15 cellular contexts compared by ENCODE assay signal in the genomic region with DNA sequence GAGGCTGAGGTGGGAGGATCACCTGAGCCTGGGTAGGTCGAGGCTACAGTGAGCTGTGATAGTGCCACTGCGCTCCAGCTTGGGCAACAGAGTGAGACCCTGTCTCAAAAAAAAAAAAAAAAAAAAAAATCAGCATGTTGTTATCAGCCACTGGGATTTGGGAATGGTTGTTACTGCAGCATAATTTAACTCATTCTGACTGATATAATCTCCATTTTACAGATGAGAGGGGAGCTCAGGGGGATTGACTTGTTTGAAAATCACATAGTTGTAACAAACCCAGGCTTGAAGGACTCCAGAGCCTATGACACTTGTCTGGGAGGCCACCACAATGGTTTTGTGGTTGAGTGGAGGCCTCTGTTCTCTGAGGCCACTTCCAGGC. TPM values are rescaled to one million over a fixed set of nuclear protein-coding genes. Genes with fewer than 3 reads are reported as not detected.
DNase-seq lines count a peak whose midpoint lies in the region; ATAC-seq and TF ChIP-seq lines count a peak whose summit lies in the region.
"Had no signal": no experiment of that assay in that cellular context is flagged by ENCODE, and none has a peak within 500 bp of the region (broad histone marks: within the 10 kb centered on the region; RNA-seq: fewer than 3 reads in every experiment).

No MANE protein-coding gene starts in this region.

- H3K79me2 ChIP-seq in parathyroid adenoma = no peaks in the 10 kb centered on the region

- H3K9ac ChIP-seq in parathyroid adenoma = no peak overlapping the region

- TF ChIP-seq CTCF in HFFc6 (IDR thresholded peaks at IDR 0.05) = no peak
- TF ChIP-seq CTCF in dorsolateral prefrontal cortex (IDR thresholded peaks at IDR 0.05 in 54 of 56, conservative IDR thresholded peaks at IDR 0.05 in 2 of 56; ENCODE audit: low read depth in 1 of 56, partially characterized antibody in 56 of 56) = no peak
- no peak for TF ChIP-seq CTCF in parathyroid adenoma (IDR thresholded peaks at IDR 0.05)
- no peak for TF ChIP-seq CTCF in psoas muscle (IDR thresholded peaks at IDR 0.05)

- intact Hi-C loops in dorsolateral prefrontal cortex (cut with DNase I) = loop anchor here (2.0 to 5.0 kb wide), 4 partner anchors 116 to 477 kb away; partner anchors contain the start of gene NDUFA6 (in 1 of the 2)
- intact Hi-C loops in psoas muscle (cut with DNase I) = loop anchor here in 1 of 2 donors (5.0 kb wide), 1 partner anchor 146 kb away; no protein-coding TSS in a partner anchor

- WGBS in psoas muscle, 3 donors = 92 to 97% (median 97%) methylated on average over 2 of the region's 2 CpGs

- peaks cover 11% of the 10 kb centered on the region for H3K27me3 Mint-ChIP-seq in HFFc6 (ENCODE audit: insufficient read depth)
- H3K27me3 Mint-ChIP-seq in activated T-helper 17 cell treated with anti-CD3 and anti-CD28 coated beads, Interleukin-2, amount 50 U/mL, for 72 hours = no peaks in the 10 kb centered on the region

- H3K36me3 Mint-ChIP-seq in HFFc6 (ENCODE audit: low read depth) = no peaks in the 10 kb centered on the region
- no peaks in the 10 kb centered on the region for H3K36me3 Mint-ChIP-seq in activated T-helper 17 cell treated with anti-CD3 and anti-CD28 coated beads, Interleukin-2, amount 50 U/mL, for 72 hours (ENCODE audit: low read depth)
- H3K36me3 Mint-ChIP-seq: CD8-positive, alpha-beta T cell had no signal

- no peak for ATAC-seq in activated T-helper 17 cell treated with anti-CD3 and anti-CD28 coated beads, Interleukin-2, amount 50 U/mL, for 72 hours (replicated peaks)
- ATAC-seq in psoas muscle = no peak

- H3K9me3 Mint-ChIP-seq in HFFc6 = no peaks in the 10 kb centered on the region
- no peaks in the 10 kb centered on the region for H3K9me3 Mint-ChIP-seq in activated T-helper 17 cell treated with anti-CD3 and anti-CD28 coated beads, Interleukin-2, amount 50 U/mL, for 72 hours
- H3K9me3 Mint-ChIP-seq: CD8-positive, alpha-beta T cell had no signal

- H3K4me3 Mint-ChIP-seq in HFFc6 = no peak overlapping the region
- H3K4me3 Mint-ChIP-seq in activated T-helper 17 cell treated with anti-CD3 and anti-CD28 coated beads, Interleukin-2, amount 50 U/mL, for 72 hours = no peak overlapping the region
- H3K4me3 Mint-ChIP-seq: CD8-positive, alpha-beta T cell; GM23338 had no signal

- H3K27ac Mint-ChIP-seq in HFFc6 = peak overlapping the region; percentile 74
- H3K27ac Mint-ChIP-seq in activated T-helper 17 cell treated with anti-CD3 and anti-CD28 coated beads, Interleukin-2, amount 50 U/mL, for 72 hours = peak overlapping the region; percentile 68
- H3K27ac Mint-ChIP-seq: CD8-positive, alpha-beta T cell; GM23338 had no signal

- H3K36me3 ChIP-seq in parathyroid adenoma (ENCODE audit: control insufficient read depth, insufficient read depth, low read length) (no peaks in the 10 kb centered on the region), psoas muscle (ENCODE audit: insufficient read depth in 1 of 2, low read depth in 1 of 2) (no peaks in the 10 kb centered on the region)
- H3K36me3 ChIP-seq: BLaER1 treated with 17β-estradiol and CSF1 and Interleukin-3, amounts not matched to agents 10 nM and 100 nM; Peyer's patch had no signal

- no peak overlapping the region for H3K4me2 ChIP-seq in parathyroid adenoma (ENCODE audit: low read length)
- H3K4me2 ChIP-seq: A549, GM23338 had no signal

- peaks cover 10% of the 10 kb centered on the region for H3K4me1 Mint-ChIP-seq in HFFc6 (ENCODE audit: low read depth)
- H3K4me1 Mint-ChIP-seq in activated T-helper 17 cell treated with anti-CD3 and anti-CD28 coated beads, Interleukin-2, amount 50 U/mL, for 72 hours = no peaks in the 10 kb centered on the region

- H2AFZ ChIP-seq in parathyroid adenoma = peak overlapping the region; percentile 57
- H2AFZ ChIP-seq: GM23338 had no signal

- H3K9me3 ChIP-seq in parathyroid adenoma (ENCODE audit: control insufficient read depth, low read length) (no peaks in the 10 kb centered on the region), psoas muscle (no peaks in the 10 kb centered on the region)
- H3K9me3 ChIP-seq: A549; BLaER1 treated with 17β-estradiol and CSF1 and Interleukin-3, amounts not matched to agents 10 nM and 100 nM; Peyer's patch had no signal

- H3K4me3 ChIP-seq in dorsolateral prefrontal cortex = no peak overlapping the region
- H3K4me3 ChIP-seq in parathyroid adenoma (ENCODE audit: low read depth, low read length) = no peak overlapping the region
- no peak overlapping the region for H3K4me3 ChIP-seq in psoas muscle
- H3K4me3 ChIP-seq: A549; BLaER1 treated with 17β-estradiol and CSF1 and Interleukin-3, amounts not matched to agents 10 nM and 100 nM; GM12878; GM23338; Peyer's patch had no signal

- H3K27ac ChIP-seq in dorsolateral prefrontal cortex (peak overlapping the region in 52 of 59 donors; percentile 2 to 81 (median 60)), parathyroid adenoma (no peak overlapping the region), psoas muscle (no peak overlapping the region)
- H3K27ac ChIP-seq: A549, Peyer's patch had no signal

- no peaks in the 10 kb centered on the region for H3K27me3 ChIP-seq in dorsolateral prefrontal cortex
- H3K27me3 ChIP-seq in parathyroid adenoma (ENCODE audit: control insufficient read depth, insufficient read depth, low read length) = no peaks in the 10 kb centered on the region
- peaks cover 0 to 2% (median 0%) of the 10 kb centered on the region in 3 donors for H3K27me3 ChIP-seq in psoas muscle (ENCODE audit: insufficient read depth in 3 of 3, low read length in 2 of 3)
- H3K27me3 ChIP-seq: BLaER1 treated with 17β-estradiol and CSF1 and Interleukin-3, amounts not matched to agents 10 nM and 100 nM; Peyer's patch had no signal

- H3K4me1 ChIP-seq in parathyroid adenoma = no peaks in the 10 kb centered on the region
- no peaks in the 10 kb centered on the region for H3K4me1 ChIP-seq in psoas muscle
- H3K4me1 ChIP-seq: A549, Peyer's patch had no signal

- DNase-seq in HFFc6 (no peak), dorsolateral prefrontal cortex (no peak), NCI-H2196 (lab: John Stamatoyannopoulos, UW; ENCODE audit: unreplicated experiment) (no peak), GM03348 (ENCODE audit: low spot score) (no peak), psoas muscle (no peak)
- DNase-seq: KG1, NCI-H2081 treated with DMSO at 0.1 percent for 48 hours had no signal

RNA-seq across cellular contexts. Expression of gene SEPTIN3, which starts 3.0 kb away (rescaled TPM):
- total RNA-seq in HFFc6 (2021; fragmentation: NEBNext Ultra II Directional; extraction: Animal tissue kit (Norgen Biotek cat#: 25700)) = under 1 TPM in 2 of 6 experiments, not detected in 4; 0.05 to 0.17 TPM
- total RNA-seq in activated T-helper 17 cell treated with anti-CD3 and anti-CD28 coated beads, Interleukin-2, amount 50 U/mL, for 72 hours = 1 to 10 TPM; 2.1 to 4.1 TPM
- total RNA-seq in dorsolateral prefrontal cortex (100 to 1,000 TPM in 119 of 120 experiments, 10 to 100 TPM in 1; 90.5 to 406 (median 293) TPM), psoas muscle (under 1 TPM in 1 of 4 donors, not detected in 3; 0.06 TPM)
- under 1 TPM; 0.03 to 0.14 (median 0.05) TPM for polyA plus RNA-seq in psoas muscle
- total RNA-seq: Peyer's patch had no signal

RNA-seq across cellular contexts. Expression of gene CENPM, which starts 19.3 kb away (rescaled TPM):
- 10 to 100 TPM; 15.6 to 29.4 (median 26.3) TPM for total RNA-seq in HFFc6 (2021; fragmentation: NEBNext Ultra II Directional; extraction: Animal tissue kit (Norgen Biotek cat#: 25700))
- 10 to 100 TPM; 62.3 to 90.5 TPM for total RNA-seq in activated T-helper 17 cell treated with anti-CD3 and anti-CD28 coated beads, Interleukin-2, amount 50 U/mL, for 72 hours
- 1 to 10 TPM in 53 of 120 experiments, under 1 TPM in 26, not detected in 41; 0.49 to 3.3 (median 1.4) TPM for total RNA-seq in dorsolateral prefrontal cortex
- total RNA-seq in psoas muscle = 1 to 10 TPM in 2 of 4 donors, under 1 TPM in 1, not detected in 1; 0.59 to 2.3 (median 1.5) TPM
- 1 to 10 TPM in 2 of 3 donors, under 1 TPM in 1; 0.52 to 1.2 (median 1.1) TPM for polyA plus RNA-seq in psoas muscle

RNA-seq across cellular contexts. Expression of gene WBP2NL, which starts 32.4 kb away (rescaled TPM):
- not detected for total RNA-seq in HFFc6 (2021; fragmentation: NEBNext Ultra II Directional; extraction: Animal tissue kit (Norgen Biotek cat#: 25700))
- 1 to 10 TPM in 1 of 2 donors, under 1 TPM in 1; 0.50 to 2.1 TPM for total RNA-seq in activated T-helper 17 cell treated with anti-CD3 and anti-CD28 coated beads, Interleukin-2, amount 50 U/mL, for 72 hours
- 10 to 100 TPM in 22 of 120 experiments, 1 to 10 TPM in 98; 1.9 to 16.3 (median 7.6) TPM for total RNA-seq in dorsolateral prefrontal cortex
- 1 to 10 TPM in 1 of 4 donors, under 1 TPM in 3; 0.22 to 1.7 (median 0.48) TPM for total RNA-seq in psoas muscle
- under 1 TPM in 2 of 3 donors, not detected in 1; 0.22 to 0.40 TPM for polyA plus RNA-seq in psoas muscle
- polyA plus RNA-seq: GM23338 had no signal

RNA-seq across cellular contexts. Expression of gene TNFRSF13C, which starts 39.6 kb away (rescaled TPM):
- under 1 TPM; 0.05 to 0.32 (median 0.25) TPM for total RNA-seq in HFFc6 (2021; fragmentation: NEBNext Ultra II Directional; extraction: Animal tissue kit (Norgen Biotek cat#: 25700))
- total RNA-seq in activated T-helper 17 cell treated with anti-CD3 and anti-CD28 coated beads, Interleukin-2, amount 50 U/mL, for 72 hours = 1 to 10 TPM; 2.7 to 7.7 TPM
- 1 to 10 TPM in 78 of 120 experiments, under 1 TPM in 42; 0.13 to 5.8 (median 1.2) TPM for total RNA-seq in dorsolateral prefrontal cortex
- 1 to 10 TPM in 1 of 4 donors, under 1 TPM in 3; 0.20 to 1.4 (median 0.38) TPM for total RNA-seq in psoas muscle
- under 1 TPM in 2 of 3 donors, not detected in 1; 0.01 to 0.05 TPM for polyA plus RNA-seq in psoas muscle

Comparison
In these comparisons a context has a peak if more than half of its experiments do, and no peak if none do; other contexts are left out.
1. H3K27ac ChIP-seq: peak in dorsolateral prefrontal cortex (52 of 59); none in parathyroid adenoma (single experiment) and psoas muscle (single experiment).
2. RNA of gene SEPTIN3, which starts 3.0 kb away (total RNA-seq): 90.5 to 406 TPM in dorsolateral prefrontal cortex; 2.1 to 4.1 TPM in activated T-helper 17 cell treated with anti-CD3 and anti-CD28 coated beads, Interleukin-2, amount 50 U/mL, for 72 hours, 0.06 TPM in psoas muscle and 0.05 to 0.17 TPM in HFFc6; every median in the first group is over 10 times any median in the second.